ENCODE assay signal across 15 cellular contexts in the genomic region with DNA sequence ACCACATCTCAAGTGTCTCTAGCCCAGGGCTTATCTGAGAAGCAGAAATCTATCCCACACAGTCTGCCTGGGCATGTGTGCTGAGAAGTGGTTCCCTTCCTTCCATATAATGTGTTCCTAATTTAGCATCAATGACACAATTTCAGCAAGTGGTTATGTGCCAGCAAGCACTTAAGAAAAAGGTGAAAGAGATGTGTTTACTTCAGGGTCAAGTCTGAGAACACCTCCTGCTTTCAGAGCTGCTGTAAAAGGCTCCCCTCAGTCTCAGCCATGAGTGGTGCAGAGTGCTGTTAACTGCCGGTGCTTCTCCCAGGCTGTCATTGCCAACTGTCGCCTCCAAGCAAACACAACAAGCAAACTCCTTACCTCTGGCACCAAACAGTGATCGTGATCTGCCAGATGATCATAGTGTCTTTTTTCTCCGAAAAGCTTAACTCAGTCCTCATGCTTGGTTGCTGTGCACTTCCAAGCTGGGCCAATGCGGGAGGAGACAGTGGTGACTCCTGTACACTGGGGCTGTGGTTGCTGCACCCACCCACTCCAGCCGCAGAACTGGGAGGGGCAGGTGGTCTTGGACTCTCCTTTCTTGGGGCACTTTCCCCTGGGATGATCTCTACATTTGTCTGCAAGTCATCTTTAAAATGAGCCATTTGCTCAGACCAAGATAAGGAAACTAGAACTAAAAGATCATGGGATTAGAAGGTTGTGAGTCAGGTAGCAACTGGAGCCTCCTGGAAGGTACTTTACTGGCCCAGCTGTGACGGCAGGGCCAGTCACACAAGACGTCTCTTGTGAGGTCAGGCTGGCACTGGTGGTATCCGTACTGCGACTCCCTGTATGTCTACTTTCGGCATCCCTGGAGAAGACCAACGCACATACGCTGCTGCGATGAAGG. TPM values are rescaled to one million over a fixed set of nuclear protein-coding genes. Genes with fewer than 3 reads are reported as not detected.
A peak's percentile ranks its signal among the peaks of the same experiment; 100 is the strongest.
DNase-seq lines count a peak whose midpoint lies in the region; ATAC-seq and TF ChIP-seq lines count a peak whose summit lies in the region.
"Had no signal": no experiment of that assay in that cellular context is flagged by ENCODE, and none has a peak within 500 bp of the region (broad histone marks: within the 10 kb centered on the region; RNA-seq: fewer than 3 reads in every experiment).

No MANE protein-coding gene starts in this region.

- TF ChIP-seq POLR2A in gastroesophageal sphincter (IDR thresholded peaks at IDR 0.05) (no peak), prostate gland (IDR thresholded peaks at IDR 0.05) (no peak)

- CTCF ChIA-PET in activated CD4-positive, alpha-beta T cell treated with anti-CD3 and anti-CD28 coated beads for 36 hours (lab: Charles Lee), result interaction anchor here (0.6 to 1.1 kb wide), 2 partner anchors 19 to 99 kb away, joined by 3 read pairs; no protein-coding TSS in a partner anchor
- CTCF ChIA-PET in RWPE1 (lab: Yijun Ruan, JAX), result no interaction called here

- intact Hi-C loops in activated CD4-positive, alpha-beta T cell treated with anti-CD3 and anti-CD28 coated beads for 36 hours (cut with DNase I, micrococcal nuclease), result no loop called here
- intact Hi-C loops in prostate gland (cut with DNase I), result loop anchor here (2.0 kb wide), 1 partner anchor 29 kb away; no protein-coding TSS in a partner anchor

- peak; percentile 8 for TF ChIP-seq EP300 in gastroesophageal sphincter (IDR thresholded peaks at IDR 0.05)

- peaks cover 19% of the 10 kb centered on the region for H3K4me1 Mint-ChIP-seq in activated CD4-positive, alpha-beta T cell treated with anti-CD3 and anti-CD28 coated beads for 36 hours

- peaks cover 67% of the 10 kb centered on the region for H3K36me3 Mint-ChIP-seq in activated CD4-positive, alpha-beta T cell treated with anti-CD3 and anti-CD28 coated beads for 36 hours (ENCODE audit: low read depth)

- no peaks in the 10 kb centered on the region for H3K27me3 ChIP-seq in gastroesophageal sphincter
- H3K27me3 ChIP-seq in prostate gland (replicated peaks; ENCODE audit: insufficient read depth), result no peaks in the 10 kb centered on the region
- H3K27me3 ChIP-seq: colonic mucosa, tibial nerve had no signal

- H3K27ac ChIP-seq in RWPE1, result peak overlapping the region; percentile 24; the same call in 1 of the 2 replicates
- H3K27ac ChIP-seq in gastroesophageal sphincter, result peak overlapping the region in 3 of 4 donors; percentile 48 to 69 (median 52)
- H3K27ac ChIP-seq in prostate gland, result peak overlapping the region; percentile 13 to 32
- H3K27ac ChIP-seq: colonic mucosa, tibial nerve had no signal

- H3K4me3 ChIP-seq in gastroesophageal sphincter (no peak overlapping the region), prostate gland (no peak overlapping the region)
- H3K4me3 ChIP-seq: colonic mucosa, skin epidermis, tibial nerve had no signal

- H3K9me3 Mint-ChIP-seq in activated CD4-positive, alpha-beta T cell treated with anti-CD3 and anti-CD28 coated beads for 36 hours (ENCODE audit: low read depth), result no peaks in the 10 kb centered on the region
- H3K9me3 Mint-ChIP-seq: activated T-cell treated with anti-CD3 and anti-CD28 coated beads, Interleukin-2, amount 50 U/mL, for 4 hours; nephron had no signal

- H3K4me1 ChIP-seq in gastroesophageal sphincter, result peaks cover 0 to 29% (median 10%) of the 10 kb centered on the region in 3 donors
- no peaks in the 10 kb centered on the region for H3K4me1 ChIP-seq in prostate gland (replicated peaks)
- H3K4me1 ChIP-seq: colonic mucosa, tibial nerve had no signal

- no peak for DNase-seq in activated CD4-positive, alpha-beta T cell treated with anti-CD3 and anti-CD28 coated beads for 36 hours
- no peak for DNase-seq in activated CD4-positive, alpha-beta T cell treated with anti-CD3 and anti-CD28 coated beads, Interleukin-2, amount 50 U/mL, for 48 hours
- DNase-seq in RWPE1 (ENCODE audit: low spot score) (no peak), prostate gland (ENCODE audit: low spot score) (peak; percentile 40), midbrain (lab: John Stamatoyannopoulos, UW) (no peak)
- DNase-seq: activated T-cell treated with anti-CD3 and anti-CD28 coated beads, Interleukin-2, amount 50 U/mL, for 4 hours; colonic mucosa; KBM-7; NCI-H446 had no signal

- H3K27me3 Mint-ChIP-seq in activated CD4-positive, alpha-beta T cell treated with anti-CD3 and anti-CD28 coated beads for 36 hours, result no peaks in the 10 kb centered on the region

- 45 to 64% methylated on average over 4 to 10 of the region's 14 CpGs for WGBS in gastroesophageal sphincter (ENCODE audit: low coverage in 1 of 2), 2 donors
- WGBS in prostate gland, result 60% methylated on average over 14 of the region's 14 CpGs

- H3K27ac Mint-ChIP-seq in activated CD4-positive, alpha-beta T cell treated with anti-CD3 and anti-CD28 coated beads for 36 hours, result peak overlapping the region; percentile 38

- peaks cover 0 to 88% of the 10 kb centered on the region in 2 donors for H3K36me3 ChIP-seq in gastroesophageal sphincter
- peaks cover 15 to 21% of the 10 kb centered on the region in 2 donors for H3K36me3 ChIP-seq in prostate gland

- POLR2A ChIA-PET in activated CD4-positive, alpha-beta T cell treated with anti-CD3 and anti-CD28 coated beads for 36 hours (lab: Charles Lee), result no interaction called here
- POLR2A ChIA-PET in RWPE1 (lab: Yijun Ruan, JAX; ENCODE audit: low non-redundant PET), result no interaction called here

- TF ChIP-seq CTCF in RWPE1 (conservative IDR thresholded peaks at IDR 0.05; ENCODE audit: low read depth) (no peak), gastroesophageal sphincter (IDR thresholded peaks at IDR 0.05) (no peak), prostate gland (IDR thresholded peaks at IDR 0.05) (no peak)

- H3K4me3 Mint-ChIP-seq in activated CD4-positive, alpha-beta T cell treated with anti-CD3 and anti-CD28 coated beads for 36 hours, result no peak overlapping the region
- H3K4me3 Mint-ChIP-seq: activated T-cell treated with anti-CD3 and anti-CD28 coated beads, Interleukin-2, amount 50 U/mL, for 4 hours; nephron had no signal

- H3K9me3 ChIP-seq in gastroesophageal sphincter (no peaks in the 10 kb centered on the region), prostate gland (no peaks in the 10 kb centered on the region)
- H3K9me3 ChIP-seq: colonic mucosa, tibial nerve had no signal

- ATAC-seq in activated CD4-positive, alpha-beta T cell treated with anti-CD3 and anti-CD28 coated beads for 36 hours, result no peak
- ATAC-seq in gastroesophageal sphincter (peak; percentile 62), HG02642 (IDR thresholded peaks at IDR 0.05; ENCODE audit: poor library complexity, unreplicated experiment) (no peak), GM18519 (IDR thresholded peaks at IDR 0.05; ENCODE audit: low FRiP score, unreplicated experiment) (no peak)
- ATAC-seq: activated T-cell treated with anti-CD3 and anti-CD28 coated beads, Interleukin-2, amount 50 U/mL, for 4 hours had no signal

RNA-seq across cellular contexts. Expression of a gene that starts 32.4 kb away (rescaled TPM):
- total RNA-seq in activated CD4-positive, alpha-beta T cell treated with anti-CD3 and anti-CD28 coated beads for 36 hours, result 100 to 1,000 TPM; 247 to 257 TPM
- 100 to 1,000 TPM in 3 of 4 donors, 10 to 100 TPM in 1; 90.9 to 208 (median 174) TPM for total RNA-seq in gastroesophageal sphincter
- total RNA-seq in prostate gland, result 100 to 1,000 TPM; 365 to 536 TPM
